Comparison of ENCODE assay signal across 2 cellular contexts in the genomic region with DNA sequence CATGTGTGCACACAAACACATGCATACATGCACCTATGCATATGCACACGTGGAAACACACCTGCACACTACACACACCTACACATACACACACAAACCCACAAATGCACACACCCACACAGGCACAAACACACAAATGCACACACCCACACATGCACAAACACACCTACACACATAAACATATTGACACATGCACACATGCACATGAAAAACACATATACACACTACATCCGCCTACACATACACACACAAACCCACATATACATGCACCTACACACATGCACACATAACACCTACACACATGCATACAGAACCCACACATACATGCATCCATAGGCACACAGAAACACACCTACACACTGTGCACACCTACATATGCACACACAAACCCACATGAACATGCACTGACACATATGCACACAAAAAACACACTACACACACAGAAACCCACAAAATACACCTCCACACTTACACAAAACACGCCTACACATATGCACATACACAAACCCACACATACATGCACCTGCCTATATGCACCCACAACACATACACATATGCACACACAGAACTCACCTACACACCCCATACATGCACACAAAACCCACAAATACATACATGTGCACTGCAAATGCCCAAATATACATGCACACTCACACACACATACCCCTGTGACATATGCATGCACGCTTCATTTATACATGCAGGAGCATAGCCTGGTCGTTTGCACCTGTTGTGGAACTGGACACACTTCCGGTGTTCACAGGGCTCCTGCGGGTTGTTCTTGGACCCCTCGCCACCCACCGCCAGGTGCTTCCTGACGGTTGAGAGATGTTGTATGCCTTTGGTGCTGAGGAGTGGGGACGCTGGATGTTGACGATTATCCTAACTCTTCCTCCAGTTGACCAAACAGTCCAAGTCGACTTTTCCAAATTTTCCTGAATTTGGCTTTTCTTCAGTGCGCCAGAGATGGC.
TF ChIP-seq lines count a peak whose summit lies in the region.

No MANE protein-coding gene starts in this region.

TF ChIP-seq in HEK293, 187 proteins besides CTCF, POLR2A, EP300 and RAD21 (continues in another document):
- TF ChIP-seq, protein P1, sequence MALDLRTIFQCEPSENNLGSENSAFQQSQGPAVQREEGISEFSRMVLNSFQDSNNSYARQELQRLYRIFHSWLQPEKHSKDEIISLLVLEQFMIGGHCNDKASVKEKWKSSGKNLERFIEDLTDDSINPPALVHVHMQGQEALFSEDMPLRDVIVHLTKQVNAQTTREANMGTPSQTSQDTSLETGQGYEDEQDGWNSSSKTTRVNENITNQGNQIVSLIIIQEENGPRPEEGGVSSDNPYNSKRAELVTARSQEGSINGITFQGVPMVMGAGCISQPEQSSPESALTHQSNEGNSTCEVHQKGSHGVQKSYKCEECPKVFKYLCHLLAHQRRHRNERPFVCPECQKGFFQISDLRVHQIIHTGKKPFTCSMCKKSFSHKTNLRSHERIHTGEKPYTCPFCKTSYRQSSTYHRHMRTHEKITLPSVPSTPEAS (tag by site-specific recombination; IDR thresholded peaks at IDR 0.05): peak; percentile 41
- TF ChIP-seq MEIS1 (CRISPR knock-in tag; IDR thresholded peaks at IDR 0.05; ENCODE audit: borderline replicate concordance): no peak
- no peak for TF ChIP-seq ZNF548 (tag by site-specific recombination; IDR thresholded peaks at IDR 0.05)
- no peak for TF ChIP-seq ZNF48 (tag by site-specific recombination; IDR thresholded peaks at IDR 0.05)
- TF ChIP-seq ZNF114 (tag by site-specific recombination; IDR thresholded peaks at IDR 0.05): no peak
- TF ChIP-seq EGR2 (tag by site-specific recombination; IDR thresholded peaks at IDR 0.05; ENCODE audit: low read depth): peak; percentile 99
- no peak for TF ChIP-seq ZBTB7A (tag by site-specific recombination; IDR thresholded peaks at IDR 0.05; ENCODE audit: low read depth)
- no peak for TF ChIP-seq ZBTB26 (tag by site-specific recombination; optimal IDR thresholded peaks at IDR 0.05)
- TF ChIP-seq ZNF148 (tag by site-specific recombination; IDR thresholded peaks at IDR 0.05; ENCODE audit: borderline replicate concordance): no peak
- TF ChIP-seq ZNF132 (tag by site-specific recombination; IDR thresholded peaks at IDR 0.05; ENCODE audit: borderline replicate concordance): no peak
- TF ChIP-seq MYNN (tag by site-specific recombination; IDR thresholded peaks at IDR 0.05; ENCODE audit: borderline replicate concordance): no peak
- TF ChIP-seq SP2 (tag by site-specific recombination; IDR thresholded peaks at IDR 0.05): no peak
- no peak for TF ChIP-seq ZNF398 (tag by site-specific recombination; IDR thresholded peaks at IDR 0.05)
- TF ChIP-seq ZNF544 (tag by site-specific recombination; IDR thresholded peaks at IDR 0.05): no peak
- no peak for TF ChIP-seq REPIN1 (tag by site-specific recombination; IDR thresholded peaks at IDR 0.05; ENCODE audit: low read depth)
- no peak for TF ChIP-seq KLF7 (tag by site-specific recombination; IDR thresholded peaks at IDR 0.05; ENCODE audit: borderline replicate concordance)
- no peak for TF ChIP-seq ZNF747 (tag by site-specific recombination; IDR thresholded peaks at IDR 0.05)
- no peak for TF ChIP-seq ZBTB1 (tag by site-specific recombination; IDR thresholded peaks at IDR 0.05)
- no peak for TF ChIP-seq ZNF426 (tag by site-specific recombination; IDR thresholded peaks at IDR 0.05)
- no peak for TF ChIP-seq ZNF549 (tag by site-specific recombination; IDR thresholded peaks at IDR 0.05)

TF ChIP-seq in K562, 482 proteins besides CTCF, POLR2A, EP300 and RAD21:
- TF ChIP-seq ZEB2 (IDR thresholded peaks at IDR 0.05) (no peak), PHF20 (IDR thresholded peaks at IDR 0.05; ENCODE audit: partially characterized antibody) (peak; percentile 20)
